2 cellular contexts compared by ENCODE assay signal in genomic region chr10:70805619-70806215, GRCh38.
TF ChIP-seq lines count a peak whose summit lies in the region.

No MANE protein-coding gene starts in this region.

TF ChIP-seq in liver, 16 proteins besides CTCF, POLR2A, EP300 and RAD21:
- no peak for TF ChIP-seq EGR1 (IDR thresholded peaks at IDR 0.05; ENCODE audit: low read depth in 2 of 2)
- TF ChIP-seq FOXA2 (IDR thresholded peaks at IDR 0.05) = no peak
- TF ChIP-seq RXRA (IDR thresholded peaks at IDR 0.05) = peak; percentile 12 to 25
- TF ChIP-seq REST (IDR thresholded peaks at IDR 0.05) = no peak
- no peak for TF ChIP-seq MAX (IDR thresholded peaks at IDR 0.05)
- TF ChIP-seq, protein P1, sequence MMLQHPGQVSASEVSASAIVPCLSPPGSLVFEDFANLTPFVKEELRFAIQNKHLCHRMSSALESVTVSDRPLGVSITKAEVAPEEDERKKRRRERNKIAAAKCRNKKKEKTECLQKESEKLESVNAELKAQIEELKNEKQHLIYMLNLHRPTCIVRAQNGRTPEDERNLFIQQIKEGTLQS (IDR thresholded peaks at IDR 0.05) = no peak
- no peak for TF ChIP-seq SP1 (IDR thresholded peaks at IDR 0.05)
- no peak for TF ChIP-seq FOXA1 (IDR thresholded peaks at IDR 0.05)
- TF ChIP-seq YY1 (IDR thresholded peaks at IDR 0.05) = no peak
- TF ChIP-seq GABPA (IDR thresholded peaks at IDR 0.05 in 1 of 2, conservative IDR thresholded peaks at IDR 0.05 in 1 of 2) = no peak
- TF ChIP-seq, protein P2, sequence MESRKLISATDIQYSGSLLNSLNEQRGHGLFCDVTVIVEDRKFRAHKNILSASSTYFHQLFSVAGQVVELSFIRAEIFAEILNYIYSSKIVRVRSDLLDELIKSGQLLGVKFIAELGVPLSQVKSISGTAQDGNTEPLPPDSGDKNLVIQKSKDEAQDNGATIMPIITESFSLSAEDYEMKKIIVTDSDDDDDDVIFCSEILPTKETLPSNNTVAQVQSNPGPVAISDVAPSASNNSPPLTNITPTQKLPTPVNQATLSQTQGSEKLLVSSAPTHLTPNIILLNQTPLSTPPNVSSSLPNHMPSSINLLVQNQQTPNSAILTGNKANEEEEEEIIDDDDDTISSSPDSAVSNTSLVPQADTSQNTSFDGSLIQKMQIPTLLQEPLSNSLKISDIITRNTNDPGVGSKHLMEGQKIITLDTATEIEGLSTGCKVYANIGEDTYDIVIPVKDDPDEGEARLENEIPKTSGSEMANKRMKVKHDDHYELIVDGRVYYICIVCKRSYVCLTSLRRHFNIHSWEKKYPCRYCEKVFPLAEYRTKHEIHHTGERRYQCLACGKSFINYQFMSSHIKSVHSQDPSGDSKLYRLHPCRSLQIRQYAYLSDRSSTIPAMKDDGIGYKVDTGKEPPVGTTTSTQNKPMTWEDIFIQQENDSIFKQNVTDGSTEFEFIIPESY (IDR thresholded peaks at IDR 0.05) = no peak
- no peak for TF ChIP-seq HNF4G (IDR thresholded peaks at IDR 0.05)
- peak in 1 of 2 donors; percentile 6 for TF ChIP-seq HNF4A (conservative IDR thresholded peaks at IDR 0.05)

TF ChIP-seq in HepG2, 621 proteins besides CTCF, POLR2A, EP300 and RAD21:
- TF ChIP-seq ZNF260 (CRISPR knock-in tag; IDR thresholded peaks at IDR 0.05; ENCODE audit: borderline replicate concordance, low read depth) = no peak
- TF ChIP-seq, protein P3, sequence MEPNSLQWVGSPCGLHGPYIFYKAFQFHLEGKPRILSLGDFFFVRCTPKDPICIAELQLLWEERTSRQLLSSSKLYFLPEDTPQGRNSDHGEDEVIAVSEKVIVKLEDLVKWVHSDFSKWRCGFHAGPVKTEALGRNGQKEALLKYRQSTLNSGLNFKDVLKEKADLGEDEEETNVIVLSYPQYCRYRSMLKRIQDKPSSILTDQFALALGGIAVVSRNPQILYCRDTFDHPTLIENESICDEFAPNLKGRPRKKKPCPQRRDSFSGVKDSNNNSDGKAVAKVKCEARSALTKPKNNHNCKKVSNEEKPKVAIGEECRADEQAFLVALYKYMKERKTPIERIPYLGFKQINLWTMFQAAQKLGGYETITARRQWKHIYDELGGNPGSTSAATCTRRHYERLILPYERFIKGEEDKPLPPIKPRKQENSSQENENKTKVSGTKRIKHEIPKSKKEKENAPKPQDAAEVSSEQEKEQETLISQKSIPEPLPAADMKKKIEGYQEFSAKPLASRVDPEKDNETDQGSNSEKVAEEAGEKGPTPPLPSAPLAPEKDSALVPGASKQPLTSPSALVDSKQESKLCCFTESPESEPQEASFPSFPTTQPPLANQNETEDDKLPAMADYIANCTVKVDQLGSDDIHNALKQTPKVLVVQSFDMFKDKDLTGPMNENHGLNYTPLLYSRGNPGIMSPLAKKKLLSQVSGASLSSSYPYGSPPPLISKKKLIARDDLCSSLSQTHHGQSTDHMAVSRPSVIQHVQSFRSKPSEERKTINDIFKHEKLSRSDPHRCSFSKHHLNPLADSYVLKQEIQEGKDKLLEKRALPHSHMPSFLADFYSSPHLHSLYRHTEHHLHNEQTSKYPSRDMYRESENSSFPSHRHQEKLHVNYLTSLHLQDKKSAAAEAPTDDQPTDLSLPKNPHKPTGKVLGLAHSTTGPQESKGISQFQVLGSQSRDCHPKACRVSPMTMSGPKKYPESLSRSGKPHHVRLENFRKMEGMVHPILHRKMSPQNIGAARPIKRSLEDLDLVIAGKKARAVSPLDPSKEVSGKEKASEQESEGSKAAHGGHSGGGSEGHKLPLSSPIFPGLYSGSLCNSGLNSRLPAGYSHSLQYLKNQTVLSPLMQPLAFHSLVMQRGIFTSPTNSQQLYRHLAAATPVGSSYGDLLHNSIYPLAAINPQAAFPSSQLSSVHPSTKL (CRISPR knock-in tag; IDR thresholded peaks at IDR 0.05) = no peak
- TF ChIP-seq, protein P4, sequence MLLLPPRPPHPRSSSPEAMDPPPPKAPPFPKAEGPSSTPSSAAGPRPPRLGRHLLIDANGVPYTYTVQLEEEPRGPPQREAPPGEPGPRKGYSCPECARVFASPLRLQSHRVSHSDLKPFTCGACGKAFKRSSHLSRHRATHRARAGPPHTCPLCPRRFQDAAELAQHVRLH (CRISPR knock-in tag; IDR thresholded peaks at IDR 0.05; ENCODE audit: borderline replicate concordance, low read depth) = no peak
- no peak for TF ChIP-seq REXO4 (CRISPR knock-in tag; IDR thresholded peaks at IDR 0.05; ENCODE audit: borderline replicate concordance)
- no peak for TF ChIP-seq ZFP90 (CRISPR knock-in tag; IDR thresholded peaks at IDR 0.05; ENCODE audit: borderline replicate concordance)
